In the genomic region with DNA sequence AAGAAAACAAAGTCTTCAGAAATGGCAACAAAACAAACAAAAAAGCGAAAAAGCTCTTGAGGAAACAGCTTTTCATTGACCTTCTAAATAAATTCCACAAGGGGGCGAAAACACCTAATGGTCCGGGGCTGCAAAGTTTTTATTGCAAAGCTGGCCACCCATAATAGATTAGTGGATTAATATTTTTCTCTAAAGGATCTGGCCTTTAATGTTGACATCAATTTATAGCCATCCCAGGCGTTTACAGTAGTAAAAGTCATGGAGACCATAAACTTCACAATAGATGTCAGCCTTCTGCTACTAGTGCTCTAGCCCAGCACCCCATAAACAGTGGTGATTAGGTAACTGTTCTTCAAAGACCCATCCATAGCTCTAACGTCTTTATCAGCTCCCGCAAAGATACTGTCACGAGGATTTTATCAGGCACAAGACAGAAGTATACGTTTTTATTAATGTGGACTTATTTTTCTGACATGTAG, we compare ENCODE assay signal across 8 cellular contexts. TPM values are rescaled to one million over a fixed set of nuclear protein-coding genes. Genes with fewer than 3 reads are reported as not detected.
DNase-seq lines count a peak whose midpoint lies in the region; ATAC-seq lines count a peak whose summit lies in the region.

No MANE protein-coding gene starts in this region.

- H3K27me3 Mint-ChIP-seq in naive B cell = no peaks in the 10 kb centered on the region

- peaks cover 34% of the 10 kb centered on the region for H3K4me1 ChIP-seq in SJCRH30
- peaks cover 19% of the 10 kb centered on the region for H3K4me1 ChIP-seq in effector memory CD4-positive, alpha-beta T cell (ENCODE audit: control insufficient read depth, insufficient read depth, low read length, poor library complexity, severe bottlenecking)

- no peak overlapping the region for H3K27ac Mint-ChIP-seq in naive B cell

- H3K4me1 Mint-ChIP-seq in naive B cell = peaks cover 14 to 28% (median 18%) of the 10 kb centered on the region in 3 donors

- no peaks in the 10 kb centered on the region for H3K27me3 ChIP-seq in SJCRH30
- no peaks in the 10 kb centered on the region for H3K27me3 ChIP-seq in effector memory CD4-positive, alpha-beta T cell (replicated peaks; ENCODE audit: control insufficient read depth, insufficient read depth, low read length, poor library complexity, severe bottlenecking)

- H3K4me3 ChIP-seq in SJCRH30 = no peak overlapping the region
- peak overlapping the region; percentile 0 for H3K4me3 ChIP-seq in effector memory CD4-positive, alpha-beta T cell (ENCODE audit: insufficient read depth, low read depth, low read length, poor library complexity, severe bottlenecking)

- no peak overlapping the region for H3K27ac ChIP-seq in SJCRH30
- H3K27ac ChIP-seq in effector memory CD4-positive, alpha-beta T cell (ENCODE audit: insufficient read depth, low read length, poor library complexity, severe bottlenecking) = peak overlapping the region; percentile 38

- ATAC-seq in naive B cell (ENCODE audit: low read depth in 2 of 2) (no peak), HG02840 (IDR thresholded peaks at IDR 0.05; ENCODE audit: low FRiP score, unreplicated experiment) (no peak), GM18511 (IDR thresholded peaks at IDR 0.05; ENCODE audit: unreplicated experiment) (no peak)

- no peaks in the 10 kb centered on the region for H3K9me3 Mint-ChIP-seq in naive B cell

- H3K36me3 ChIP-seq in SJCRH30 = peaks cover 20% of the 10 kb centered on the region
- peaks cover 11% of the 10 kb centered on the region for H3K36me3 ChIP-seq in effector memory CD4-positive, alpha-beta T cell (ENCODE audit: control insufficient read depth, insufficient read depth, low read length)

- peak; percentile 51 for DNase-seq in NCI-H1436 (lab: John Stamatoyannopoulos, UW)
- DNase-seq in NCI-H1436 treated with DMSO at 0.1 percent for 48 hours (lab: John Stamatoyannopoulos, UW) = no peak
- DNase-seq in Kasumi-1 (lab: John Stamatoyannopoulos, UW) = peak; percentile 77 to 81
- peak; percentile 20 to 65 for DNase-seq in SJCRH30
- DNase-seq in effector memory CD4-positive, alpha-beta T cell = no peak
- peak; percentile 36 for DNase-seq in naive B cell

- peaks cover 0 to 6% of the 10 kb centered on the region in 2 donors for H3K36me3 Mint-ChIP-seq in naive B cell

- H3K9me3 ChIP-seq in SJCRH30 (replicated peaks) = no peaks in the 10 kb centered on the region
- H3K9me3 ChIP-seq in effector memory CD4-positive, alpha-beta T cell (ENCODE audit: control insufficient read depth, low read length) = no peaks in the 10 kb centered on the region

- peak overlapping the region in 1 of 8 donors; percentile 99 for H3K4me3 Mint-ChIP-seq in naive B cell

RNA-seq across cellular contexts. Expression of gene CITED2, which starts 4.8 kb away (rescaled TPM):
- total RNA-seq in SJCRH30 (2014; rRNA removed; shearing (Covaris generic)) = 23.6 and 24.6 TPM in 2 replicates
- 10 to 100 TPM in 5 of 6 donors, 1 to 10 TPM in 1; 6.0 to 19.3 (median 16.5) TPM for polyA plus RNA-seq in naive B cell (ENCODE audit: low read depth in 6 of 6)

Comparison
In these comparisons a context has a peak if more than half of its experiments do, and no peak if none do; other contexts are left out.
1. DNase-seq: peak in NCI-H1436 (single experiment), Kasumi-1 (2 of 2), SJCRH30 (2 of 2) and naive B cell (single experiment); none in NCI-H1436 treated with DMSO at 0.1 percent for 48 hours (single experiment) and effector memory CD4-positive, alpha-beta T cell (0 of 3).